In genomic region chr5:80254767-80255424, GRCh38 we compare ENCODE assay signal across 8 cellular contexts. TPM values are rescaled to one million over a fixed set of nuclear protein-coding genes. Genes with fewer than 3 reads are reported as not detected.
DNase-seq lines count a peak whose midpoint lies in the region; TF ChIP-seq lines count a peak whose summit lies in the region.

No MANE protein-coding gene starts in this region.

- H3K4me3 ChIP-seq in ovary = peak overlapping the region; percentile 78

- 0 to 1% (median 0%) methylated on average over 22 of the region's 22 CpGs for WGBS in ovary, 3 donors

- TF ChIP-seq EP300 in ovary (IDR thresholded peaks at IDR 0.05) = no peak

- H3K36me3 ChIP-seq in ovary = no peaks in the 10 kb centered on the region

- peak overlapping the region; percentile 95 for H3K27ac Mint-ChIP-seq in activated naive CD4-positive, alpha-beta T cell treated with anti-CD3 and anti-CD28 coated beads, Interleukin-2, amount 50 U/mL, for 24 hours

- peaks cover 59% of the 10 kb centered on the region for H3K4me1 Mint-ChIP-seq in activated naive CD4-positive, alpha-beta T cell treated with anti-CD3 and anti-CD28 coated beads, Interleukin-2, amount 50 U/mL, for 24 hours

- H3K4me1 ChIP-seq in ovary (ENCODE audit: insufficient read depth) = peaks cover 14% of the 10 kb centered on the region

- no peak for TF ChIP-seq POLR2A in ovary (IDR thresholded peaks at IDR 0.05)

- TF ChIP-seq CTCF in ovary (IDR thresholded peaks at IDR 0.05) = no peak

- H3K36me3 Mint-ChIP-seq in activated naive CD4-positive, alpha-beta T cell treated with anti-CD3 and anti-CD28 coated beads, Interleukin-2, amount 50 U/mL, for 24 hours = peaks cover 5% of the 10 kb centered on the region

- no peaks in the 10 kb centered on the region for H3K9me3 Mint-ChIP-seq in activated naive CD4-positive, alpha-beta T cell treated with anti-CD3 and anti-CD28 coated beads, Interleukin-2, amount 50 U/mL, for 24 hours

- intact Hi-C loops in head of caudate nucleus (cut with DNase I) (loop anchor here (5.0 kb wide), 2 partner anchors 38 to 63 kb away; no protein-coding TSS in a partner anchor), ovary (cut with DNase I) (loop anchor here (5.0 to 10.0 kb wide), 4 partner anchors 50 to 113 kb away; no protein-coding TSS in a partner anchor)

- H3K9me3 ChIP-seq in ovary = no peaks in the 10 kb centered on the region

- peak; percentile 56 for DNase-seq in G401 (ENCODE audit: low spot score)
- peak; percentile 28 for DNase-seq in HuH-7.5 (ENCODE audit: low spot score)
- DNase-seq in head of caudate nucleus = peak in 24 of 42 donors; percentile 16 to 70 (median 38)
- peak in 1 of 5 donors; percentile 37 for DNase-seq in ovary
- DNase-seq in NCI-H446 (lab: John Stamatoyannopoulos, UW) = no peak
- DNase-seq in stimulated activated CD4-positive, alpha-beta T cell treated with anti-CD3 and anti-CD28 coated beads, Interleukin-2, amount 100 ng/mL, for 48 hours = no peak
- DNase-seq in T1000 (lab: John Stamatoyannopoulos, UW) = no peak

- no peaks in the 10 kb centered on the region for H3K27me3 Mint-ChIP-seq in activated naive CD4-positive, alpha-beta T cell treated with anti-CD3 and anti-CD28 coated beads, Interleukin-2, amount 50 U/mL, for 24 hours

- peak overlapping the region; percentile 94 for H3K4me3 Mint-ChIP-seq in activated naive CD4-positive, alpha-beta T cell treated with anti-CD3 and anti-CD28 coated beads, Interleukin-2, amount 50 U/mL, for 24 hours

- in situ Hi-C loops in G401 (cut with HindIII; ENCODE audit: low sequenced_read_pairs) = no loop called here

- H3K27me3 ChIP-seq in ovary = no peaks in the 10 kb centered on the region

- peak overlapping the region; percentile 87 to 92 for H3K27ac ChIP-seq in ovary

RNA-seq across cellular contexts. Expression of gene SERINC5, which starts 1.0 kb away (rescaled TPM):
- 3.1 and 6.0 TPM in 2 replicates for total RNA-seq in G401 (2014; rRNA removed; shearing (Covaris generic))
- 10 to 100 TPM; 20.0 to 88.7 (median 49.7) TPM for total RNA-seq in ovary
- 10 to 100 TPM; 12.7 to 19.1 TPM for polyA plus RNA-seq in ovary

Comparison
In these comparisons a context has a peak if more than half of its experiments do, and no peak if none do; other contexts are left out.
1. DNase-seq: peak in G401 (single experiment), HuH-7.5 (single experiment) and head of caudate nucleus (24 of 42); none in NCI-H446 (0 of 2), stimulated activated CD4-positive, alpha-beta T cell treated with anti-CD3 and anti-CD28 coated beads, Interleukin-2, amount 100 ng/mL, for 48 hours (0 of 2) and T1000 (single experiment).